Comparison of ENCODE assay signal across 19 cellular contexts in genomic region chr10:86163522-86164215, GRCh38.
DNase-seq lines count a peak whose midpoint lies in the region; ATAC-seq, FAIRE-seq and TF ChIP-seq lines count a peak whose summit lies in the region.
"Had no signal": no experiment of that assay in that cellular context is flagged by ENCODE, and none has a peak within 500 bp of the region (broad histone marks: within the 10 kb centered on the region; RNA-seq: fewer than 3 reads in every experiment).

No MANE protein-coding gene starts in this region.

- ATAC-seq in right lobe of liver (peak; percentile 83 to 92 (median 86)), HG03097 (IDR thresholded peaks at IDR 0.05; ENCODE audit: low FRiP score, unreplicated experiment) (no peak), HG03469 (IDR thresholded peaks at IDR 0.05; ENCODE audit: unreplicated experiment) (no peak)
- ATAC-seq: K562, left cardiac atrium had no signal

- H3K4me2 ChIP-seq in astrocyte (ENCODE audit: low read length), result no peak overlapping the region
- H3K4me2 ChIP-seq in smooth muscle cell, result peak overlapping the region; percentile 20

- H3K27ac ChIP-seq in astrocyte (ENCODE audit: low read depth, low read length) (no peak overlapping the region), right lobe of liver (peak overlapping the region; percentile 69 to 87 (median 71)), smooth muscle cell (ENCODE audit: low read depth) (no peak overlapping the region)
- H3K27ac ChIP-seq: HL-60 had no signal

- no peaks in the 10 kb centered on the region for H3F3A ChIP-seq in smooth muscle cell (ENCODE audit: low read depth)

- H3K27me3 Mint-ChIP-seq in astrocyte (ENCODE audit: low read depth, unreplicated experiment), result peaks cover 27% of the 10 kb centered on the region

- WGBS in right lobe of liver (ENCODE audit: insufficient coverage, low coverage, low lambda C conversion rate, missing lambda C conversion rate), result 23% methylated on average over 12 of the region's 13 CpGs
- 37% methylated on average over 13 of the region's 13 CpGs for WGBS in smooth muscle cell (ENCODE audit: low lambda C conversion rate)

- H3K9me3 ChIP-seq in astrocyte (ENCODE audit: insufficient read depth, low read depth, low read length), result no peaks in the 10 kb centered on the region
- H3K9me3 ChIP-seq in right lobe of liver, result no peaks in the 10 kb centered on the region
- H3K9me3 ChIP-seq in smooth muscle cell (replicated peaks; ENCODE audit: low read depth), result no peaks in the 10 kb centered on the region

- H3K79me2 ChIP-seq in astrocyte (ENCODE audit: insufficient read depth, low read length) (no peaks in the 10 kb centered on the region), smooth muscle cell (ENCODE audit: low read depth) (no peaks in the 10 kb centered on the region)

- no peak for TF ChIP-seq POLR2A in right lobe of liver (IDR thresholded peaks at IDR 0.05)

- H3K36me3 ChIP-seq in astrocyte (ENCODE audit: insufficient read depth, low read length), result no peaks in the 10 kb centered on the region
- H3K36me3 ChIP-seq in right lobe of liver, result no peaks in the 10 kb centered on the region
- no peaks in the 10 kb centered on the region for H3K36me3 ChIP-seq in smooth muscle cell (ENCODE audit: low read depth)

- H4K20me1 ChIP-seq in astrocyte (ENCODE audit: insufficient read depth, low read length) (no peaks in the 10 kb centered on the region), smooth muscle cell (ENCODE audit: low read depth) (no peaks in the 10 kb centered on the region)

- H3K4me1 ChIP-seq in astrocyte (ENCODE audit: insufficient read depth, low read length) (no peaks in the 10 kb centered on the region), right lobe of liver (peaks cover 0 to 26% (median 10%) of the 10 kb centered on the region in 4 donors), smooth muscle cell (ENCODE audit: low read depth) (no peaks in the 10 kb centered on the region)

- no peak overlapping the region for H2AFZ ChIP-seq in astrocyte (ENCODE audit: low read depth, low read length)
- no peak overlapping the region for H2AFZ ChIP-seq in smooth muscle cell (ENCODE audit: low read depth)

- peaks cover 2% of the 10 kb centered on the region for H3K9me3 Mint-ChIP-seq in astrocyte (ENCODE audit: unreplicated experiment)

- no peak for FAIRE-seq in astrocyte (lab: Jason Lieb, UNC)
- FAIRE-seq: K562 had no signal

- peak overlapping the region; percentile 34 for H3K27ac Mint-ChIP-seq in astrocyte (ENCODE audit: unreplicated experiment)

- H3K4me1 Mint-ChIP-seq in astrocyte (ENCODE audit: low read depth, unreplicated experiment), result no peaks in the 10 kb centered on the region

- H3K9ac ChIP-seq in astrocyte (ENCODE audit: low read length) (no peak overlapping the region), smooth muscle cell (ENCODE audit: low read depth) (no peak overlapping the region)

- H3K27me3 ChIP-seq in astrocyte (ENCODE audit: insufficient read depth, low read length) (no peaks in the 10 kb centered on the region), right lobe of liver (no peaks in the 10 kb centered on the region), smooth muscle cell (ENCODE audit: low read depth) (no peaks in the 10 kb centered on the region)

- TF ChIP-seq CTCF in astrocyte (IDR thresholded peaks at IDR 0.05; ENCODE audit: insufficient read depth, low read depth, low read length) (no peak), right lobe of liver (IDR thresholded peaks at IDR 0.05) (peak in 1 of 4 donors; percentile 2), smooth muscle cell (IDR thresholded peaks at IDR 0.05; ENCODE audit: borderline replicate concordance, insufficient read depth, poor library complexity, severe bottlenecking) (no peak)

- H3K4me3 ChIP-seq in astrocyte (ENCODE audit: insufficient read depth, low read depth, low read length) (no peak overlapping the region), right lobe of liver (peak overlapping the region in 1 of 3 donors; percentile 13), smooth muscle cell (no peak overlapping the region)
- H3K4me3 ChIP-seq: K562 had no signal

- DNase-seq in NCI-H524 (lab: John Stamatoyannopoulos, UW) (peak; percentile 64 to 75), astrocyte (ENCODE audit: low read depth) (no peak), right lobe of liver (peak; percentile 83 to 92 (median 91)), smooth muscle cell (lab: John Stamatoyannopoulos, UW; ENCODE audit: unreplicated experiment) (no peak), RKO (ENCODE audit: low spot score) (no peak)
- DNase-seq: activated CD4-positive, CD25-positive, alpha-beta regulatory T cell treated with anti-CD3 and anti-CD28 coated beads, Interleukin-2, amount 50 U/mL, for 72 hours; activated CD8-positive, alpha-beta memory T cell treated with anti-CD3 and anti-CD28 coated beads for 24 hours; anterior cingulate cortex; DND-41; left cardiac atrium; NCI-H2081; NCI-H526; occipital lobe; OCI-M1; T-helper 2 cell had no signal

- no peak overlapping the region for H3K4me3 Mint-ChIP-seq in astrocyte (ENCODE audit: unreplicated experiment)

- intact Hi-C loops in right lobe of liver (cut with DNase I), result no loop called here

- H3K36me3 Mint-ChIP-seq in astrocyte (ENCODE audit: low read depth, unreplicated experiment), result no peaks in the 10 kb centered on the region

Comparison
In these comparisons a context has a peak if more than half of its experiments do, and no peak if none do; other contexts are left out.
1. DNase-seq: peak in NCI-H524 (2 of 2) and right lobe of liver (3 of 3); none in astrocyte (single experiment), smooth muscle cell (single experiment) and RKO (single experiment).
2. H3K27ac ChIP-seq: peak in right lobe of liver (3 of 3); none in astrocyte (single experiment) and smooth muscle cell (single experiment).
3. ATAC-seq: peak in right lobe of liver (4 of 4); none in HG03097 (single experiment) and HG03469 (single experiment).